23 cellular contexts compared by ENCODE assay signal in the genomic region with DNA sequence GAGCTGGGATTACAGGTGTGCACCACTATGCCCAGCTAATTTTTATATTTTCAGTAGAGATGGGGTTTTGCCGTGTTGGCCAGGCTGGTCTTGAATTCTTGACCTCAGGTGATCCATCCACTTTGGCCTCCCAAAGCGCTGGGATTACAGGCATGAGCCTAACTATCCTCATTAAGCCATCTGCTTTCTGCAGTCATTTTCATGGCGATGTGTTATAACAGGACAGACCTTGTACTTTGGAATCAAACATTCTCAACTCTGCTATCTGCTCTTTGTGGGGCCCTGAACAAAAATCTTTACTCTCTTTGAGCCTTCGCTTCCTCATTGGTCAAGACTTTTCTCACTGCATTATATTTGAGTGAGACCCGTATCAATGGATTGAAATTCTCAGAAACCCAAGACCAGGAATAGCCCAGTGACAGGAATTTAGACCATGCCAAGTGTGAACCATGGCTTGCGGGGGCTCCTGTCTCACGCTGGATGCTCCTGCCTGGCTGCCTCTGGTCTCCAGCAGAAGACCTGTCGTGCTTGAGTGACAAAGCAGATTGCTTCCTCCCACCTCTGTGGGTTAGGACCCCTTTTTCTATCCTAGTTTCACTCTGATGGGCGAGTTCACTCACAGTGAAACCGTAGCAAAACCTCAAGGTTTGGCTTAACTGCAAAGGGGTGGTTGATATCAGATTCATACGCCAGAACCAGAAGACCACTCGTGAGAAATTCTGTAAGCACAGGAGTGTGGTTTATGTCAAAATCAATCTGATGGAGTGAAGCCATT.
A peak's percentile ranks its signal among the peaks of the same experiment; 100 is the strongest.
DNase-seq lines count a peak whose midpoint lies in the region; ATAC-seq, FAIRE-seq and TF ChIP-seq lines count a peak whose summit lies in the region.
"Had no signal": no experiment of that assay in that cellular context is flagged by ENCODE, and none has a peak within 500 bp of the region (broad histone marks: within the 10 kb centered on the region; RNA-seq: fewer than 3 reads in every experiment).

No MANE protein-coding gene starts in this region.

- no peaks in the 10 kb centered on the region for H3K9me3 ChIP-seq in GM12878 (replicated peaks; ENCODE audit: control insufficient read depth, insufficient read depth, low read length)
- no peaks in the 10 kb centered on the region for H3K9me3 ChIP-seq in CD4-positive, alpha-beta memory T cell (ENCODE audit: control insufficient read depth in 1 of 2, low read length in 2 of 2)
- H3K9me3 ChIP-seq: gastroesophageal sphincter, upper lobe of left lung had no signal

- H3K27me3 Mint-ChIP-seq in CD4-positive, alpha-beta memory T cell: no peaks in the 10 kb centered on the region

- no peaks in the 10 kb centered on the region for H3K36me3 ChIP-seq in GM12878 (ENCODE audit: control insufficient read depth in 2 of 2, insufficient read depth in 2 of 2, low read length in 1 of 2)
- no peaks in the 10 kb centered on the region for H3K36me3 ChIP-seq in CD4-positive, alpha-beta memory T cell (ENCODE audit: insufficient read depth, low read length)
- H3K36me3 ChIP-seq: brain microvascular endothelial cell, gastroesophageal sphincter, upper lobe of left lung had no signal

- no peak for FAIRE-seq in GM12878 (lab: Jason Lieb, UNC)
- no peak for FAIRE-seq in frontal cortex (lab: Jason Lieb, UNC)
- FAIRE-seq: GM18507 had no signal

- intact Hi-C loops in GM12878 (cut with micrococcal nuclease; ENCODE audit: unreplicated experiment): no loop called here
- intact Hi-C loops in CD4-positive, alpha-beta memory T cell (cut with micrococcal nuclease): no loop called here

- H3K9me3 Mint-ChIP-seq in CD4-positive, alpha-beta memory T cell: no peaks in the 10 kb centered on the region

- no peak overlapping the region for H3K27ac ChIP-seq in GM12878 (ENCODE audit: control insufficient read depth, insufficient read depth)
- no peak overlapping the region for H3K27ac ChIP-seq in CD4-positive, alpha-beta memory T cell (ENCODE audit: low read depth, low read length)
- H3K27ac ChIP-seq: 22Rv1, brain microvascular endothelial cell, gastroesophageal sphincter, upper lobe of left lung had no signal

- no peaks in the 10 kb centered on the region for H3K36me3 Mint-ChIP-seq in CD4-positive, alpha-beta memory T cell

- TF ChIP-seq CTCF in GM12878 (IDR thresholded peaks at IDR 0.05 in 2 of 3, conservative IDR thresholded peaks at IDR 0.05 in 1 of 3; ENCODE audit: control insufficient read depth in 2 of 3, extremely low read depth in 1 of 3, insufficient read depth in 1 of 3, low read depth in 3 of 3, low read length in 3 of 3): no peak

- no peak overlapping the region for H3K9ac ChIP-seq in GM12878 (ENCODE audit: control insufficient read depth, insufficient read depth, low read length)

- in situ Hi-C loops in GM12878 (cut with MboI): no loop called here

- SMC1A ChIA-PET in GM12878 (lab: Charles Lee; ENCODE audit: uncharacterized antibody, unreplicated experiment): no interaction called here

- peak overlapping the region in 2 of 7 donors; percentile 21 to 40 for H3K27ac Mint-ChIP-seq in CD4-positive, alpha-beta memory T cell
- H3K27ac Mint-ChIP-seq: HFFc6 had no signal

- no TSS peak for BruUV-seq in GM12878 (replicated peaks; lab: Mats Ljungman, UMichigan)

- WGBS in GM12878 (ENCODE audit: insufficient coverage, insufficient replicate concordance, low lambda C conversion rate, missing lambda C conversion rate): 8% methylated on average over 12 of the region's 12 CpGs

- H4K20me1 ChIP-seq in GM12878 (ENCODE audit: control insufficient read depth, insufficient read depth): no peaks in the 10 kb centered on the region

- no peak for ATAC-seq in GM12878
- ATAC-seq: esophagus mucosa, gastroesophageal sphincter, SK-N-SH treated with all-trans-retinoic acid at 6 μM for 48 hours had no signal

- H3K4me3 ChIP-seq in GM12878: no peak overlapping the region
- H3K4me3 ChIP-seq in CD4-positive, alpha-beta memory T cell (ENCODE audit: low read length in 2 of 2): no peak overlapping the region
- H3K4me3 ChIP-seq: gastroesophageal sphincter, upper lobe of left lung had no signal

- H3K4me3 Mint-ChIP-seq in CD4-positive, alpha-beta memory T cell: no peak overlapping the region
- H3K4me3 Mint-ChIP-seq: HFFc6 had no signal

- DNase-seq in NCI-H82 (lab: John Stamatoyannopoulos, UW) (peak; percentile 2), NCI-H82 treated with DMSO at 0.1 percent for 48 hours (lab: John Stamatoyannopoulos, UW; ENCODE audit: unreplicated experiment) (no peak), GM12878 (ENCODE audit: low read depth, low spot score) (no peak), frontal cortex (ENCODE audit: low spot score in 2 of 2) (no peak)
- DNase-seq in stimulated activated CD4-positive, alpha-beta T cell treated with anti-CD3 and anti-CD28 coated beads, Interleukin-4, amount 100 ng/mL, for 24 hours: peak; percentile 15
- DNase-seq in stimulated activated CD4-positive, alpha-beta T cell treated with anti-CD3 and anti-CD28 coated beads, Interleukin-12 subunit alpha, Interleukin-12 subunit beta, amount 100 ng/mL, for 4 hours: no peak
- no peak for DNase-seq in NK-92 treated with Interleukin-12 subunit alpha and Interleukin-12 subunit beta, amount 100 ng/mL, for 24 hours (lab: John Stamatoyannopoulos, UW)
- DNase-seq in CD4-positive, alpha-beta memory T cell: no peak
- DNase-seq: activated CD4-positive, CD25-positive, alpha-beta regulatory T cell; brain microvascular endothelial cell; COR-L47; effector memory CD4-positive, alpha-beta T cell; HFFc6; NCI-H1105 treated with DMSO at 0.1 percent for 48 hours; NCI-H2081 treated with DMSO at 0.1 percent for 48 hours; NCI-H446 treated with DMSO at 0.1 percent for 48 hours; stimulated activated naive CD4-positive, alpha-beta T cell treated with Interleukin-2 at 50 U/mL for 16 hours; upper lobe of left lung had no signal

- POLR2A ChIA-PET in GM12878 (lab: Charles Lee): no interaction called here
- POLR2A ChIA-PET in CD4-positive, alpha-beta memory T cell (lab: Charles Lee; ENCODE audit: partially characterized antibody): no interaction called here

- RAD21 ChIA-PET in GM12878 (lab: Charles Lee; ENCODE audit: unreplicated experiment): no interaction called here

- H3K79me2 ChIP-seq in GM12878 (ENCODE audit: control insufficient read depth, insufficient read depth, low read length): no peaks in the 10 kb centered on the region

- no peak overlapping the region for H3K4me2 ChIP-seq in GM12878 (ENCODE audit: control insufficient read depth, insufficient read depth)

- no peak for TF ChIP-seq EP300 in GM12878 (IDR thresholded peaks at IDR 0.05; ENCODE audit: borderline replicate concordance in 1 of 2, control insufficient read depth in 1 of 2, low read depth in 2 of 2, low read length in 2 of 2)

- TF ChIP-seq POLR2A in GM12878 (IDR thresholded peaks at IDR 0.05; ENCODE audit: low read depth, low read length): no peak

- no peak overlapping the region for H2AFZ ChIP-seq in GM12878 (ENCODE audit: control insufficient read depth, low read depth, low read length)

- peaks cover 10 to 24% (median 15%) of the 10 kb centered on the region in 4 donors for H3K4me1 Mint-ChIP-seq in CD4-positive, alpha-beta memory T cell

- TF ChIP-seq RAD21 in GM12878 (IDR thresholded peaks at IDR 0.05; ENCODE audit: insufficient read depth, low read depth, low read length): no peak

- CTCF ChIA-PET in GM12878 (lab: Yijun Ruan, JAX): no interaction called here
- CTCF ChIA-PET in CD4-positive, alpha-beta memory T cell (lab: Charles Lee; ENCODE audit: partially characterized antibody): no interaction called here

- peaks cover 3% of the 10 kb centered on the region; the same call in 1 of the 2 replicates for H3K4me1 ChIP-seq in GM12878 (ENCODE audit: control insufficient read depth, insufficient read depth, low read length)
- H3K4me1 ChIP-seq in CD4-positive, alpha-beta memory T cell (ENCODE audit: insufficient read depth, low read length): peaks cover 15% of the 10 kb centered on the region
- H3K4me1 ChIP-seq: gastroesophageal sphincter, upper lobe of left lung had no signal

- H3K27me3 ChIP-seq in GM12878 (replicated peaks in 1 of 2; ENCODE audit: control insufficient read depth in 2 of 2, insufficient read depth in 2 of 2, low read length in 1 of 2): no peaks in the 10 kb centered on the region
- no peaks in the 10 kb centered on the region for H3K27me3 ChIP-seq in CD4-positive, alpha-beta memory T cell (ENCODE audit: insufficient read depth, low read length)
- H3K27me3 ChIP-seq: brain microvascular endothelial cell, gastroesophageal sphincter, upper lobe of left lung had no signal

TF ChIP-seq in GM12878, 131 proteins besides CTCF, POLR2A, EP300 and RAD21 (continues in another document):
- TF ChIP-seq SMAD1 (IDR thresholded peaks at IDR 0.05; ENCODE audit: low read depth, partially characterized antibody) (no peak), SPI1 (IDR thresholded peaks at IDR 0.05; ENCODE audit: borderline replicate concordance, insufficient read depth, low read depth, low read length) (no peak), NRF1 (conservative IDR thresholded peaks at IDR 0.05; ENCODE audit: low read depth, low read length) (no peak), FOS (IDR thresholded peaks at IDR 0.05; ENCODE audit: borderline replicate concordance, extremely low read depth, insufficient read length) (no peak), MYC (IDR thresholded peaks at IDR 0.05; ENCODE audit: insufficient read depth, insufficient read length, insufficient replicate concordance, low read length, severe bottlenecking) (no peak), SP1 (IDR thresholded peaks at IDR 0.05; ENCODE audit: low read depth, low read length) (no peak)
- TF ChIP-seq, protein P1, sequence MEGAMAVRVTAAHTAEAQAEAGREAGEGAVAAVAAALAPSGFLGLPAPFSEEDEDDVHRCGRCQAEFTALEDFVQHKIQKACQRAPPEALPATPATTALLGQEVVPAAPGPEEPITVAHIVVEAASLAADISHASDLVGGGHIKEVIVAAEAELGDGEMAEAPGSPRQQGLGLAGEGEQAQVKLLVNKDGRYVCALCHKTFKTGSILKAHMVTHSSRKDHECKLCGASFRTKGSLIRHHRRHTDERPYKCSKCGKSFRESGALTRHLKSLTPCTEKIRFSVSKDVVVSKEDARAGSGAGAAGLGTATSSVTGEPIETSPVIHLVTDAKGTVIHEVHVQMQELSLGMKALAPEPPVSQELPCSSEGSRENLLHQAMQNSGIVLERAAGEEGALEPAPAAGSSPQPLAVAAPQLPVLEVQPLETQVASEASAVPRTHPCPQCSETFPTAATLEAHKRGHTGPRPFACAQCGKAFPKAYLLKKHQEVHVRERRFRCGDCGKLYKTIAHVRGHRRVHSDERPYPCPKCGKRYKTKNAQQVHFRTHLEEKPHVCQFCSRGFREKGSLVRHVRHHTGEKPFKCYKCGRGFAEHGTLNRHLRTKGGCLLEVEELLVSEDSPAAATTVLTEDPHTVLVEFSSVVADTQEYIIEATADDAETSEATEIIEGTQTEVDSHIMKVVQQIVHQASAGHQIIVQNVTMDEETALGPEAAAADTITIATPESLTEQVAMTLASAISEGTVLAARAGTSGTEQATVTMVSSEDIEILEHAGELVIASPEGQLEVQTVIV (IDR thresholded peaks at IDR 0.05; ENCODE audit: borderline replicate concordance, partially characterized antibody): no peak

Comparison
In these comparisons a context has a peak if more than half of its experiments do, and no peak if none do; other contexts are left out.
1. DNase-seq: peak in NCI-H82 (single experiment) and stimulated activated CD4-positive, alpha-beta T cell treated with anti-CD3 and anti-CD28 coated beads, Interleukin-4, amount 100 ng/mL, for 24 hours (single experiment); none in NCI-H82 treated with DMSO at 0.1 percent for 48 hours (single experiment), stimulated activated CD4-positive, alpha-beta T cell treated with anti-CD3 and anti-CD28 coated beads, Interleukin-12 subunit alpha, Interleukin-12 subunit beta, amount 100 ng/mL, for 4 hours (single experiment), GM12878 (single experiment), frontal cortex (0 of 2), NK-92 treated with Interleukin-12 subunit alpha and Interleukin-12 subunit beta, amount 100 ng/mL, for 24 hours (single experiment) and CD4-positive, alpha-beta memory T cell (0 of 5).